36 cellular contexts compared by ENCODE assay signal in genomic region chr2:118860506-118860905, GRCh38. TPM values are rescaled to one million over a fixed set of nuclear protein-coding genes. Genes with fewer than 3 reads are reported as not detected.
"Had no signal": no experiment of that assay in that cellular context is flagged by ENCODE, and none has a peak within 500 bp of the region (broad histone marks: within the 10 kb centered on the region; RNA-seq: fewer than 3 reads in every experiment).

No MANE protein-coding gene starts in this region.

- H3K27ac Mint-ChIP-seq: memory B cell; mesothelial cell of epicardium; naive B cell; natural killer cell treated with Interleukin-12 subunit alpha and Interleukin-12 subunit beta and Interleukin-15 and Interleukin-18, amount 100 ng/mL, for 72 hours; stimulated activated effector memory CD8-positive, alpha-beta T cell treated with anti-CD3 and anti-CD28 coated beads, Interleukin-12 subunit alpha, Interleukin-12 subunit beta, amount 100 ng/mL, for 72 hours; type B pancreatic cell had no signal

- H3K36me3 ChIP-seq: colonic mucosa, gastroesophageal sphincter, heart left ventricle, neutrophil, prostate gland, right atrium auricular region, tibial artery, uterus had no signal

- H3K4me3 ChIP-seq: colonic mucosa, gastroesophageal sphincter, heart left ventricle, hepatocyte, lung, mucosa of descending colon, prostate gland, right atrium auricular region, smooth muscle cell, testis, tibial artery, uterus had no signal

- ATAC-seq: esophagus mucosa; gastroesophageal sphincter; heart left ventricle; left lobe of liver; mucosa of descending colon; natural killer cell treated with Interleukin-12 subunit alpha and Interleukin-12 subunit beta and Interleukin-15 and Interleukin-18, amount 100 ng/mL, for 72 hours; sciatic nerve; stimulated activated effector memory CD8-positive, alpha-beta T cell treated with anti-CD3 and anti-CD28 coated beads, Interleukin-12 subunit alpha, Interleukin-12 subunit beta, amount 100 ng/mL, for 72 hours; stimulated activated naive CD8-positive, alpha-beta T cell treated with anti-CD3 and anti-CD28 coated beads, Interleukin-15, Interleukin-2, amounts not matched to agents 100 U/mL and 50 U/mL, for 24 hours had no signal

- H3K4me1 ChIP-seq: prostate gland had no signal

- H3K36me3 Mint-ChIP-seq: memory B cell; mesothelial cell of epicardium; naive B cell; natural killer cell treated with Interleukin-12 subunit alpha and Interleukin-12 subunit beta and Interleukin-15 and Interleukin-18, amount 100 ng/mL, for 72 hours; type B pancreatic cell had no signal

- H3K4me2 ChIP-seq: hepatocyte, smooth muscle cell had no signal

- H3K9me3 Mint-ChIP-seq: memory B cell; mesothelial cell of epicardium; natural killer cell treated with Interleukin-12 subunit alpha and Interleukin-12 subunit beta and Interleukin-15 and Interleukin-18, amount 100 ng/mL, for 72 hours; neural crest cell; stimulated activated effector memory CD8-positive, alpha-beta T cell treated with anti-CD3 and anti-CD28 coated beads, Interleukin-12 subunit alpha, Interleukin-12 subunit beta, amount 100 ng/mL, for 72 hours; type B pancreatic cell had no signal

- H3K9me3 ChIP-seq: colonic mucosa, gastroesophageal sphincter, heart left ventricle, mucosa of descending colon, neutrophil, prostate gland, right atrium auricular region, testis, tibial artery, uterus had no signal

- DNase-seq: colonic mucosa; dermis blood vessel endothelial cell; effector memory CD4-positive, alpha-beta T cell; foreskin fibroblast; heart left ventricle; kidney; mucosa of descending colon; naive B cell; stimulated activated CD4-positive, alpha-beta T cell treated with anti-CD3 and anti-CD28 coated beads, Interleukin-12 subunit alpha, Interleukin-12 subunit beta, amount 100 ng/mL, for 4 hours; stimulated activated CD4-positive, alpha-beta T cell treated with anti-CD3 and anti-CD28 coated beads, Interleukin-1b, Interleukin-23, amount 100 ng/mL, for 48 hours; stimulated activated CD4-positive, alpha-beta T cell treated with anti-CD3 and anti-CD28 coated beads, Interleukin-4, amount 100 ng/mL, for 24 hours; stimulated activated naive CD8-positive, alpha-beta T cell treated with anti-CD3 and anti-CD28 coated beads, Interleukin-15, Interleukin-2, amounts not matched to agents 100 U/mL and 50 U/mL, for 24 hours; substantia nigra; testis; tibial artery; uterus had no signal

- H3K79me2 ChIP-seq: hepatocyte had no signal

- H2AFZ ChIP-seq: hepatocyte had no signal

- H3K4me3 Mint-ChIP-seq: memory B cell; mesothelial cell of epicardium; natural killer cell treated with Interleukin-12 subunit alpha and Interleukin-12 subunit beta and Interleukin-15 and Interleukin-18, amount 100 ng/mL, for 72 hours; stimulated activated effector memory CD8-positive, alpha-beta T cell treated with anti-CD3 and anti-CD28 coated beads, Interleukin-12 subunit alpha, Interleukin-12 subunit beta, amount 100 ng/mL, for 72 hours; type B pancreatic cell had no signal

- FAIRE-seq: endometrium, kidney had no signal

- H3K27ac ChIP-seq: colonic mucosa, gastroesophageal sphincter, heart left ventricle, hepatocyte, neutrophil, prostate gland, right atrium auricular region, testis, tibial artery, uterus had no signal

RNA-seq across cellular contexts. Expression of gene EN1, which starts 13.1 kb away (rescaled TPM):
- total RNA-seq: chondrocyte; colonic mucosa; dermis blood vessel endothelial cell; left lobe of liver; liver; lung; mucosa of descending colon; natural killer cell treated with Interleukin-12 subunit alpha and Interleukin-12 subunit beta and Interleukin-15 and Interleukin-18, amount 100 ng/mL, for 72 hours; osteocyte; right atrium auricular region; sciatic nerve; uterus had no signal
- polyA plus RNA-seq: heart left ventricle, liver, lung had no signal
